Comparison of ENCODE assay signal across 8 cellular contexts in genomic region chr2:96536445-96537065, GRCh38. TPM values are rescaled to one million over a fixed set of nuclear protein-coding genes. Genes with fewer than 3 reads are reported as not detected.
DNase-seq lines count a peak whose midpoint lies in the region; ATAC-seq and TF ChIP-seq lines count a peak whose summit lies in the region.

TSS of gene ARID5A (plus strand) at chr2:96536752. CDS start at chr2:96536827, 75 bp downstream.

- H3K4me3 ChIP-seq in CD4-positive, alpha-beta memory T cell (ENCODE audit: low read length in 2 of 2), result peak within 1 kb of the TSS; percentile 81 to 97
- H3K4me3 ChIP-seq in lung, result peak within 1 kb of the TSS; percentile 73

- intact Hi-C loops in CD4-positive, alpha-beta memory T cell (cut with micrococcal nuclease), result loop anchor here (1.0 to 5.0 kb wide), 7 partner anchors 9 to 426 kb away; partner anchors contain the start of genes CIAO1, CNNM4 and DUSP2

- 1 to 3% methylated on average over 40 to 69 of the region's 69 CpGs for WGBS in lung, 2 donors

- peaks cover 0 to 3% (median 0%) of the 10 kb centered on the region in 8 donors for H3K9me3 Mint-ChIP-seq in CD4-positive, alpha-beta memory T cell
- H3K9me3 Mint-ChIP-seq in activated CD4-positive, alpha-beta memory T cell treated with anti-CD3 and anti-CD28 coated beads, Interleukin-2, amount 10 ng/mL, durations not matched to agents 7 days and 5 days, result no peaks in the 10 kb centered on the region

- peak within 1 kb of the TSS; percentile 96 to 100 (median 99) for H3K27ac Mint-ChIP-seq in CD4-positive, alpha-beta memory T cell
- peak within 1 kb of the TSS; percentile 97 for H3K27ac Mint-ChIP-seq in activated CD4-positive, alpha-beta memory T cell treated with anti-CD3 and anti-CD28 coated beads, Interleukin-2, amount 10 ng/mL, durations not matched to agents 7 days and 5 days

- no peaks in the 10 kb centered on the region for H3K27me3 ChIP-seq in CD4-positive, alpha-beta memory T cell (ENCODE audit: insufficient read depth, low read length)
- H3K27me3 ChIP-seq in lung (ENCODE audit: control insufficient read depth, insufficient read depth), result no peaks in the 10 kb centered on the region

- H3K9me3 ChIP-seq in CD4-positive, alpha-beta memory T cell (ENCODE audit: control insufficient read depth in 1 of 2, low read length in 2 of 2), result no peaks in the 10 kb centered on the region
- no peaks in the 10 kb centered on the region for H3K9me3 ChIP-seq in lung (ENCODE audit: control insufficient read depth in 2 of 2, insufficient read depth in 1 of 2, low read length in 1 of 2)

- H3K36me3 Mint-ChIP-seq in CD4-positive, alpha-beta memory T cell, result peaks cover 0 to 30% of the 10 kb centered on the region in 2 donors
- peaks cover 37% of the 10 kb centered on the region for H3K36me3 Mint-ChIP-seq in activated CD4-positive, alpha-beta memory T cell treated with anti-CD3 and anti-CD28 coated beads, Interleukin-2, amount 10 ng/mL, durations not matched to agents 7 days and 5 days (ENCODE audit: low read depth)

- H3K4me1 Mint-ChIP-seq in CD4-positive, alpha-beta memory T cell, result peaks cover 26 to 65% (median 41%) of the 10 kb centered on the region in 4 donors
- H3K4me1 Mint-ChIP-seq in activated CD4-positive, alpha-beta memory T cell treated with anti-CD3 and anti-CD28 coated beads, Interleukin-2, amount 10 ng/mL, durations not matched to agents 7 days and 5 days, result peaks cover 68% of the 10 kb centered on the region

- ATAC-seq in GM19397 (IDR thresholded peaks at IDR 0.05; ENCODE audit: unreplicated experiment) (peak; percentile 56), HG03571 (IDR thresholded peaks at IDR 0.05; ENCODE audit: unreplicated experiment) (peak; percentile 47), lung (ENCODE audit: insufficient read depth, low FRiP score) (peak; percentile 86)

- no peaks in the 10 kb centered on the region for H3K36me3 ChIP-seq in CD4-positive, alpha-beta memory T cell (ENCODE audit: insufficient read depth, low read length)
- H3K36me3 ChIP-seq in lung (ENCODE audit: control insufficient read depth in 2 of 2, insufficient read depth in 2 of 2, low read length in 2 of 2), result peaks cover 0 to 1% of the 10 kb centered on the region in 2 donors

- peak within 1 kb of the TSS; percentile 91 to 98 (median 96) for H3K4me3 Mint-ChIP-seq in CD4-positive, alpha-beta memory T cell
- H3K4me3 Mint-ChIP-seq in activated CD4-positive, alpha-beta memory T cell treated with anti-CD3 and anti-CD28 coated beads, Interleukin-2, amount 10 ng/mL, durations not matched to agents 7 days and 5 days, result peak within 1 kb of the TSS; percentile 90

- peak within 1 kb of the TSS; percentile 94 for H3K27ac ChIP-seq in CD4-positive, alpha-beta memory T cell (ENCODE audit: low read depth, low read length)
- H3K27ac ChIP-seq in lung (ENCODE audit: low read depth in 1 of 2, low read length in 1 of 2), result peak within 1 kb of the TSS; percentile 94

- DNase-seq in CD4-positive, alpha-beta memory T cell, result peak; percentile 85 to 93 (median 87)
- DNase-seq in NCI-H82 treated with DMSO at 0.1 percent for 48 hours (lab: John Stamatoyannopoulos, UW; ENCODE audit: unreplicated experiment) (peak; percentile 66), ecto neural progenitor cell (ENCODE audit: low spot score) (peak; percentile 94), lung (ENCODE audit: low spot score) (peak; percentile 93)
- peak; percentile 94 for DNase-seq in activated CD4-positive, alpha-beta memory T cell treated with anti-CD3 and anti-CD28 coated beads, Interleukin-2, amount 10 ng/mL, durations not matched to agents 7 days and 5 days
- peak; percentile 79 to 94 (median 82) for DNase-seq in stimulated activated CD4-positive, alpha-beta T cell treated with anti-CD3 and anti-CD28 coated beads, TNF-alpha, amount 100 ng/mL, for 24 hours (ENCODE audit: low read depth in 3 of 3)

- CTCF ChIA-PET in CD4-positive, alpha-beta memory T cell (lab: Charles Lee; ENCODE audit: partially characterized antibody), result interaction anchor here (1.1 to 15.1 kb wide), 5 partner anchors 8 to 129 kb away, joined by 3 to 169 read pairs (median 16); no protein-coding TSS in a partner anchor
- CTCF ChIA-PET in activated CD4-positive, alpha-beta memory T cell treated with anti-CD3 and anti-CD28 coated beads, Interleukin-2, amount 10 ng/mL, durations not matched to agents 7 days and 5 days (lab: Charles Lee), result interaction anchor here (0.8 to 6.2 kb wide), 6 partner anchors 9 to 224 kb away, joined by 3 to 63 read pairs (median 9); partner anchors contain the start of gene ITPRIPL1

- TF ChIP-seq CTCF in lung (IDR thresholded peaks at IDR 0.05; ENCODE audit: control extremely low read depth, extremely low read depth), result no peak

- POLR2A ChIA-PET in CD4-positive, alpha-beta memory T cell (lab: Charles Lee; ENCODE audit: partially characterized antibody), result interaction anchor here (0.6 to 17.7 kb wide), 27 partner anchors 10 to 577 kb away, joined by 3 to 320 read pairs (median 8); partner anchors contain the start of genes ANKRD36, ANKRD39, CIAO1 and CNNM3
- POLR2A ChIA-PET in activated CD4-positive, alpha-beta memory T cell treated with anti-CD3 and anti-CD28 coated beads, Interleukin-2, amount 10 ng/mL, durations not matched to agents 7 days and 5 days (lab: Charles Lee), result interaction anchor here (0.7 to 8.2 kb wide), 19 partner anchors 9 to 418 kb away, joined by 3 to 221 read pairs (median 7); partner anchors contain the start of genes ITPRIPL1, KANSL3 and NCAPH

- H3K27me3 Mint-ChIP-seq in CD4-positive, alpha-beta memory T cell, result no peaks in the 10 kb centered on the region
- H3K27me3 Mint-ChIP-seq in activated CD4-positive, alpha-beta memory T cell treated with anti-CD3 and anti-CD28 coated beads, Interleukin-2, amount 10 ng/mL, durations not matched to agents 7 days and 5 days, result peaks cover 8% of the 10 kb centered on the region

- H3K4me1 ChIP-seq in CD4-positive, alpha-beta memory T cell (ENCODE audit: insufficient read depth, low read length), result peaks cover 52% of the 10 kb centered on the region
- H3K4me1 ChIP-seq in lung (ENCODE audit: control insufficient read depth in 2 of 2, insufficient read depth in 2 of 2, low read length in 2 of 2), result peaks cover 19 to 41% of the 10 kb centered on the region in 2 donors

RNA-seq across cellular contexts. Expression of gene ARID5A, which starts in this region (rescaled TPM):
- total RNA-seq in CD4-positive, alpha-beta memory T cell, result 10 to 100 TPM; 80.0 to 83.8 TPM
- 10 to 100 TPM; 31.4 to 69.6 TPM for polyA plus RNA-seq in CD4-positive, alpha-beta memory T cell
- total RNA-seq in activated CD4-positive, alpha-beta memory T cell treated with anti-CD3 and anti-CD28 coated beads, Interleukin-2, amount 10 ng/mL, durations not matched to agents 7 days and 5 days, result 10 to 100 TPM; 80.0 to 86.8 TPM
- total RNA-seq in lung, result 10 to 100 TPM; 12.5 to 33.5 TPM
- 10 to 100 TPM; 23.2 to 61.9 TPM for polyA plus RNA-seq in lung

Comparison
In these comparisons a context has a peak if more than half of its experiments do, and no peak if none do; other contexts are left out.
1. Peak in every context shown above with its lines: DNase-seq, ATAC-seq, H3K4me3 ChIP-seq and H3K27ac ChIP-seq.